ENCODE assay signal across 1 cellular context in the genomic region with DNA sequence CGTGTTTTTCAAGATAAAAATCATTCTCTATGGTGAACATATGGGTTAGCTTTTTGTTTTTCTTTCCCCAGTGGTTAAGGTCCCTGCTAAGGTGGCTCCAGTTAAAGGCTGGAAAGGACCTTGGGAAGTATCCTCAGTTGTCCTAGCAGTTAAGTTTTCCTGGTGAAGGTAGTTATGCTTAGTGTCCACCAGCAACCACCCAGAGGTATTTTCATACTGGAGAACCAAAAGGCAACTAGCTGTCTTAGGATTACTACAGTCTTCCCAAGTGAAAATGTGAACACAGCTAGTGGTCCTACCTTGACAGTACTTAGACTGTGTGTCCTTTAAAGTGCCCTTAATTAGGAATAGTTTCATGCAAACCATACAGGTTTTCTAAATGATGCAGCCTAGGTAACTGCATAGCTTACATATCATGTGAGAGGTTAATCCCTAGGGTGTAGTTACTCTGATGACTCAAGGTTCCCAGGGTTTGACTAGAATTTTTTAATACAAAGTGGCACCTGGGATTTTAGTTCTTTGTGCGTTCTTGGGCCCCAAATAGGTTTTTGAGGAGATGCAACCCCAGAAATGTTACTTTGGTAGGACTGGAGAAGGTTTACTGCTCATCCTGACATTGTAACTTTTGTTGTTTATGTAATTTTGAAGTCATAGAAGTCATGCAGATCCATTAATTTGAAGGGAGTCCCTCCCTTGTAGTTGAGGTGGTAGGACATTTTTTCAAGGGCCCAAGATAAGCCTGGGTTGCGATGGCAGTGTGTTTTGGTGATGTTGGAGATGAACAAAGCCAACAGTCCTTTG.
A peak's percentile ranks its signal among the peaks of the same experiment; 100 is the strongest.
TF ChIP-seq lines count a peak whose summit lies in the region.

No MANE protein-coding gene starts in this region.

TF ChIP-seq in A549, 52 proteins besides CTCF, POLR2A, EP300 and RAD21:
- TF ChIP-seq, protein P1, sequence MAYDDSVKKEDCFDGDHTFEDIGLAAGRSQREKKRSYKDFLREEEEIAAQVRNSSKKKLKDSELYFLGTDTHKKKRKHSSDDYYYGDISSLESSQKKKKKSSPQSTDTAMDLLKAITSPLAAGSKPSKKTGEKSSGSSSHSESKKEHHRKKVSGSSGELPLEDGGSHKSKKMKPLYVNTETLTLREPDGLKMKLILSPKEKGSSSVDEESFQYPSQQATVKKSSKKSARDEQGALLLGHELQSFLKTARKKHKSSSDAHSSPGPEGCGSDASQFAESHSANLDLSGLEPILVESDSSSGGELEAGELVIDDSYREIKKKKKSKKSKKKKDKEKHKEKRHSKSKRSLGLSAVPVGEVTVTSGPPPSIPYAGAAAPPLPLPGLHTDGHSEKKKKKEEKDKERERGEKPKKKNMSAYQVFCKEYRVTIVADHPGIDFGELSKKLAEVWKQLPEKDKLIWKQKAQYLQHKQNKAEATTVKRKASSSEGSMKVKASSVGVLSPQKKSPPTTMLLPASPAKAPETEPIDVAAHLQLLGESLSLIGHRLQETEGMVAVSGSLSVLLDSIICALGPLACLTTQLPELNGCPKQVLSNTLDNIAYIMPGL (CRISPR knock-in tag; IDR thresholded peaks at IDR 0.05; ENCODE audit: borderline replicate concordance): no peak
- TF ChIP-seq, protein P2, sequence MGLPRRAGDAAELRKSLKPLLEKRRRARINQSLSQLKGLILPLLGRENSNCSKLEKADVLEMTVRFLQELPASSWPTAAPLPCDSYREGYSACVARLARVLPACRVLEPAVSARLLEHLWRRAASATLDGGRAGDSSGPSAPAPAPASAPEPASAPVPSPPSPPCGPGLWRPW (IDR thresholded peaks at IDR 0.05): no peak
- TF ChIP-seq TFCP2L1 (CRISPR knock-in tag; IDR thresholded peaks at IDR 0.05): 0 out of 2 replicates have a peak, but pooled peaks have one; percentile 2
- TF ChIP-seq HDAC2 (IDR thresholded peaks at IDR 0.05): no peak
- no peak for TF ChIP-seq FOXS1 (CRISPR knock-in tag; IDR thresholded peaks at IDR 0.05)
